28 cellular contexts compared by ENCODE assay signal in genomic region chr21:40853956-40854688, GRCh38. TPM values are rescaled to one million over a fixed set of nuclear protein-coding genes. Genes with fewer than 3 reads are reported as not detected.
"Had no signal": no experiment of that assay in that cellular context is flagged by ENCODE, and none has a peak within 500 bp of the region (broad histone marks: within the 10 kb centered on the region; RNA-seq: fewer than 3 reads in every experiment).

No MANE protein-coding gene starts in this region.

- H3K36me3 Mint-ChIP-seq: activated CD4-positive, alpha-beta memory T cell treated with anti-CD3 and anti-CD28 coated beads for 36 hours; activated naive CD4-positive, alpha-beta T cell treated with anti-CD3 and anti-CD28 coated beads, Interleukin-2, amount 10 ng/mL, durations not matched to agents 7 days and 5 days; activated naive CD8-positive, alpha-beta T cell treated with anti-CD3 and anti-CD28 coated beads, Interleukin-2, amount 10 ng/mL, durations not matched to agents 7 days and 5 days; brain; natural killer cell had no signal

- H3K4me1 Mint-ChIP-seq: activated CD4-positive, alpha-beta T cell treated with anti-CD3 and anti-CD28 coated beads, Interleukin-2, amount 10 ng/mL, durations not matched to agents 24 days and 14 days; activated naive CD4-positive, alpha-beta T cell treated with anti-CD3 and anti-CD28 coated beads, Interleukin-2, amount 10 ng/mL, durations not matched to agents 7 days and 5 days; activated naive CD8-positive, alpha-beta T cell treated with anti-CD3 and anti-CD28 coated beads, Interleukin-2, amount 10 ng/mL, durations not matched to agents 7 days and 5 days; brain; natural killer cell; T-helper 17 cell had no signal

- FAIRE-seq: kidney had no signal

- H3K4me1 ChIP-seq: ascending aorta, gastrocnemius medialis, lower lobe of right lung, suprapubic skin, tibial nerve had no signal

- H3K27me3 ChIP-seq: ascending aorta, gastrocnemius medialis, tibial nerve had no signal

- H3K9me3 Mint-ChIP-seq: activated CD4-positive, alpha-beta memory T cell treated with anti-CD3 and anti-CD28 coated beads for 36 hours; activated CD4-positive, alpha-beta T cell treated with anti-CD3 and anti-CD28 coated beads, Interleukin-2, amount 10 ng/mL, durations not matched to agents 24 days and 14 days; activated naive CD4-positive, alpha-beta T cell treated with anti-CD3 and anti-CD28 coated beads, Interleukin-2, amount 10 ng/mL, durations not matched to agents 7 days and 5 days; activated naive CD8-positive, alpha-beta T cell treated with anti-CD3 and anti-CD28 coated beads, Interleukin-2, amount 10 ng/mL, durations not matched to agents 7 days and 5 days; activated T-cell treated with anti-CD3 and anti-CD28 coated beads, Interleukin-2, amount 50 U/mL, for 24 hours had no signal

- H3K27ac ChIP-seq: ascending aorta, cardiac muscle cell, coronary artery, gastrocnemius medialis, lower lobe of right lung, suprapubic skin, tibial nerve had no signal

- H3K27me3 Mint-ChIP-seq: activated CD4-positive, alpha-beta memory T cell treated with anti-CD3 and anti-CD28 coated beads for 36 hours; activated CD4-positive, alpha-beta T cell treated with anti-CD3 and anti-CD28 coated beads, Interleukin-2, amount 10 ng/mL, durations not matched to agents 24 days and 14 days; activated naive CD8-positive, alpha-beta T cell treated with anti-CD3 and anti-CD28 coated beads, Interleukin-2, amount 10 ng/mL, durations not matched to agents 7 days and 5 days; brain had no signal

- DNase-seq: activated CD4-positive, alpha-beta memory T cell treated with anti-CD3 and anti-CD28 coated beads for 36 hours; activated CD4-positive, CD25-positive, alpha-beta regulatory T cell treated with anti-CD3 and anti-CD28 coated beads, Interleukin-2, amount 50 U/mL, for 72 hours; activated CD8-positive, alpha-beta memory T cell treated with anti-CD3 and anti-CD28 coated beads, Interleukin-2, amount 50 U/mL, for 48 hours; activated gamma-delta T cell; activated naive CD4-positive, alpha-beta T cell treated with anti-CD3 and anti-CD28 coated beads, Interleukin-2, amount 10 ng/mL, durations not matched to agents 7 days and 5 days; activated naive CD8-positive, alpha-beta T cell treated with anti-CD3 and anti-CD28 coated beads, Interleukin-2, amount 10 ng/mL, durations not matched to agents 7 days and 5 days; activated T-cell treated with anti-CD3 and anti-CD28 coated beads, Interleukin-2, amount 50 U/mL, for 24 hours; effector memory CD8-positive, alpha-beta T cell; erythroblast; gastrocnemius medialis; glutamatergic neuron; kidney; lower lobe of right lung; mesendoderm; natural killer cell; stimulated activated CD4-positive, alpha-beta T cell treated with anti-CD3 and anti-CD28 coated beads, Interleukin-15, amount 100 ng/mL, for 24 hours; stimulated activated naive CD4-positive, alpha-beta T cell; T-helper 17 cell had no signal

- H3K4me3 ChIP-seq: ascending aorta, cardiac muscle cell, coronary artery, gastrocnemius medialis, lower lobe of right lung, suprapubic skin, tibial nerve had no signal

- H3K27ac Mint-ChIP-seq: activated CD4-positive, alpha-beta memory T cell treated with anti-CD3 and anti-CD28 coated beads for 36 hours; activated CD4-positive, alpha-beta T cell treated with anti-CD3 and anti-CD28 coated beads, Interleukin-2, amount 10 ng/mL, durations not matched to agents 24 days and 14 days; activated naive CD4-positive, alpha-beta T cell treated with anti-CD3 and anti-CD28 coated beads, Interleukin-2, amount 10 ng/mL, durations not matched to agents 7 days and 5 days; activated naive CD8-positive, alpha-beta T cell treated with anti-CD3 and anti-CD28 coated beads, Interleukin-2, amount 10 ng/mL, durations not matched to agents 7 days and 5 days; activated T-cell treated with anti-CD3 and anti-CD28 coated beads, Interleukin-2, amount 50 U/mL, for 24 hours; brain; effector memory CD8-positive, alpha-beta T cell; natural killer cell; T-helper 17 cell had no signal

- H3K9me3 ChIP-seq: ascending aorta, gastrocnemius medialis, lower lobe of right lung, suprapubic skin, tibial nerve had no signal

- H3K36me3 ChIP-seq: ascending aorta, cardiac muscle cell, gastrocnemius medialis, lower lobe of right lung, suprapubic skin, tibial nerve had no signal

- ATAC-seq: effector memory CD8-positive, alpha-beta T cell; gastrocnemius medialis; lower lobe of right lung; natural killer cell; T-helper 17 cell had no signal

- H3K4me3 Mint-ChIP-seq: activated CD4-positive, alpha-beta memory T cell treated with anti-CD3 and anti-CD28 coated beads for 36 hours; activated CD4-positive, alpha-beta T cell treated with anti-CD3 and anti-CD28 coated beads, Interleukin-2, amount 10 ng/mL, durations not matched to agents 24 days and 14 days; activated naive CD4-positive, alpha-beta T cell treated with anti-CD3 and anti-CD28 coated beads, Interleukin-2, amount 10 ng/mL, durations not matched to agents 7 days and 5 days; activated naive CD8-positive, alpha-beta T cell treated with anti-CD3 and anti-CD28 coated beads, Interleukin-2, amount 10 ng/mL, durations not matched to agents 7 days and 5 days; activated T-cell treated with anti-CD3 and anti-CD28 coated beads, Interleukin-2, amount 50 U/mL, for 24 hours; brain; effector memory CD8-positive, alpha-beta T cell; natural killer cell; T-helper 17 cell had no signal

RNA-seq across cellular contexts. Expression of gene DSCAM, which starts 7.2 kb away (rescaled TPM):
- total RNA-seq: activated CD4-positive, alpha-beta memory T cell treated with anti-CD3 and anti-CD28 coated beads for 36 hours; activated CD4-positive, alpha-beta T cell treated with anti-CD3 and anti-CD28 coated beads, Interleukin-2, amount 10 ng/mL, durations not matched to agents 24 days and 14 days; activated naive CD8-positive, alpha-beta T cell treated with anti-CD3 and anti-CD28 coated beads, Interleukin-2, amount 10 ng/mL, durations not matched to agents 7 days and 5 days; ascending aorta; kidney; mononuclear cell; natural killer cell; osteoblast; renal cortical epithelial cell; T-helper 17 cell had no signal
